ENCODE assay signal across 29 cellular contexts in genomic region chr1:181607524-181607923, GRCh38.
"Had no signal": no experiment of that assay in that cellular context is flagged by ENCODE, and none has a peak within 500 bp of the region (broad histone marks: within the 10 kb centered on the region; RNA-seq: fewer than 3 reads in every experiment).

No MANE protein-coding gene starts in this region.

- H3K4me1 ChIP-seq: stomach, suprapubic skin, testis, tibial artery, tibial nerve, transverse colon, upper lobe of right lung, uterus, vagina had no signal

- H3K36me3 Mint-ChIP-seq: stimulated activated effector memory CD8-positive, alpha-beta T cell treated with anti-CD3 and anti-CD28 coated beads, Interleukin-12 subunit alpha, Interleukin-12 subunit beta, amount 100 ng/mL, for 72 hours; stimulated activated memory B cell treated with anti-CD40 and anti-IgM and Interleukin-4, amounts not matched to agents 10 μg/mL and 1 μg/mL and 100 μg/mL, for 72 hours; stimulated activated naive B cell treated with anti-CD40 and anti-IgM and Interleukin-4, amounts not matched to agents 10 μg/mL and 1 μg/mL and 100 μg/mL, for 72 hours; type B pancreatic cell had no signal

- H3K27ac Mint-ChIP-seq: stimulated activated effector memory CD8-positive, alpha-beta T cell treated with anti-CD3 and anti-CD28 coated beads, Interleukin-12 subunit alpha, Interleukin-12 subunit beta, amount 100 ng/mL, for 72 hours; stimulated activated memory B cell treated with anti-CD40 and anti-IgM and Interleukin-4, amounts not matched to agents 10 μg/mL and 1 μg/mL and 100 μg/mL, for 72 hours; stimulated activated naive B cell treated with anti-CD40 and anti-IgM and Interleukin-4, amounts not matched to agents 10 μg/mL and 1 μg/mL and 100 μg/mL, for 72 hours; stimulated activated naive CD8-positive, alpha-beta T cell treated with anti-CD3 and anti-CD28 coated beads, Interleukin-15, amount 100 ng/mL, for 72 hours; stimulated activated naive CD8-positive, alpha-beta T cell treated with anti-CD3 and anti-CD28 coated beads, Interleukin-15, Interleukin-2, amounts not matched to agents 100 ng/mL and 50 ng/mL, for 24 hours; type B pancreatic cell had no signal

- FAIRE-seq: urothelium cell line had no signal

- ATAC-seq: stimulated activated effector memory CD8-positive, alpha-beta T cell treated with anti-CD3 and anti-CD28 coated beads, Interleukin-12 subunit alpha, Interleukin-12 subunit beta, amount 100 ng/mL, for 72 hours; stimulated activated memory B cell treated with anti-CD40 and anti-IgM and Interleukin-4, amounts not matched to agents 10 μg/mL and 1 μg/mL and 100 μg/mL, for 72 hours; stimulated activated naive B cell treated with anti-CD40 and anti-IgM and Interleukin-4, amounts not matched to agents 10 μg/mL and 1 μg/mL and 100 μg/mL, for 72 hours; stimulated activated naive CD8-positive, alpha-beta T cell treated with anti-CD3 and anti-CD28 coated beads, Interleukin-15, amount 100 ng/mL, for 72 hours; stimulated activated naive CD8-positive, alpha-beta T cell treated with anti-CD3 and anti-CD28 coated beads, Interleukin-15, Interleukin-2, amounts not matched to agents 100 U/mL and 50 U/mL, for 24 hours; upper lobe of right lung had no signal

- H3K4me1 Mint-ChIP-seq: stimulated activated effector memory CD8-positive, alpha-beta T cell treated with anti-CD3 and anti-CD28 coated beads, Interleukin-12 subunit alpha, Interleukin-12 subunit beta, amount 100 ng/mL, for 72 hours; stimulated activated memory B cell treated with anti-CD40 and anti-IgM and Interleukin-4, amounts not matched to agents 10 μg/mL and 1 μg/mL and 100 μg/mL, for 72 hours; stimulated activated naive B cell treated with anti-CD40 and anti-IgM and Interleukin-4, amounts not matched to agents 10 μg/mL and 1 μg/mL and 100 μg/mL, for 72 hours; stimulated activated naive CD8-positive, alpha-beta T cell treated with anti-CD3 and anti-CD28 coated beads, Interleukin-15, amount 100 ng/mL, for 72 hours had no signal

- H3K9me3 Mint-ChIP-seq: stimulated activated naive CD8-positive, alpha-beta T cell treated with anti-CD3 and anti-CD28 coated beads, Interleukin-15, Interleukin-2, amounts not matched to agents 100 ng/mL and 50 ng/mL, for 24 hours; type B pancreatic cell had no signal

- H3K36me3 ChIP-seq: stomach, suprapubic skin, thoracic aorta, thyroid gland, tibial artery, tibial nerve, transverse colon, upper lobe of left lung, upper lobe of right lung, uterus, vagina had no signal

- DNase-seq: stimulated activated CD4-positive, alpha-beta T cell treated with anti-CD3 and anti-CD28 coated beads, Interleukin-2, amount 100 ng/mL, for 48 hours; stimulated activated CD4-positive, alpha-beta T cell treated with anti-CD3 and anti-CD28 coated beads, Interleukin-4, amount 100 ng/mL, for 1 hour; stimulated activated CD4-positive, alpha-beta T cell treated with anti-CD3 and anti-CD28 coated beads, Interleukin-4, amount 100 ng/mL, for 24 hours; stimulated activated CD4-positive, alpha-beta T cell treated with anti-CD3 and anti-CD28 coated beads, Interleukin-4, amount 100 ng/mL, for 4 hours; stimulated activated CD8-positive, alpha-beta memory T cell treated with anti-CD3 and anti-CD28 coated beads, Interleukin-4, amount 100 ng/mL, for 48 hours; stimulated activated naive B cell treated with anti-CD40 and anti-IgM and Interleukin-4, amounts not matched to agents 10 μg/mL and 1 μg/mL and 100 μg/mL, for 72 hours; stimulated activated naive CD4-positive, alpha-beta T cell; stimulated activated naive CD4-positive, alpha-beta T cell treated with Interleukin-2 at 50 U/mL for 16 hours; stimulated activated naive CD8-positive, alpha-beta T cell treated with anti-CD3 and anti-CD28 coated beads, Interleukin-15, amount 100 ng/mL, for 72 hours; stimulated activated naive CD8-positive, alpha-beta T cell treated with anti-CD3 and anti-CD28 coated beads, Interleukin-15, Interleukin-2, amounts not matched to agents 100 U/mL and 50 U/mL, for 24 hours; stomach; substantia nigra; testis; thyroid gland; tibial artery; transverse colon; trophoblast cell; upper lobe of left lung; upper lobe of right lung; uterus had no signal

- H3K9me3 ChIP-seq: stomach, suprapubic skin, testis, thoracic aorta, thyroid gland, tibial artery, transverse colon, upper lobe of left lung, upper lobe of right lung, uterus, vagina had no signal

- H3K4me3 ChIP-seq: stomach, suprapubic skin, testis, thoracic aorta, thyroid gland, tibial artery, tibial nerve, transverse colon, upper lobe of left lung, upper lobe of right lung, uterus, vagina had no signal

- H3K4me3 Mint-ChIP-seq: stimulated activated effector memory CD8-positive, alpha-beta T cell treated with anti-CD3 and anti-CD28 coated beads, Interleukin-12 subunit alpha, Interleukin-12 subunit beta, amount 100 ng/mL, for 72 hours; stimulated activated memory B cell treated with anti-CD40 and anti-IgM and Interleukin-4, amounts not matched to agents 10 μg/mL and 1 μg/mL and 100 μg/mL, for 72 hours; stimulated activated naive B cell treated with anti-CD40 and anti-IgM and Interleukin-4, amounts not matched to agents 10 μg/mL and 1 μg/mL and 100 μg/mL, for 72 hours; stimulated activated naive CD8-positive, alpha-beta T cell treated with anti-CD3 and anti-CD28 coated beads, Interleukin-15, amount 100 ng/mL, for 72 hours; stimulated activated naive CD8-positive, alpha-beta T cell treated with anti-CD3 and anti-CD28 coated beads, Interleukin-15, Interleukin-2, amounts not matched to agents 100 ng/mL and 50 ng/mL, for 24 hours; type B pancreatic cell had no signal

- H3K27ac ChIP-seq: stomach, suprapubic skin, testis, thoracic aorta, thyroid gland, tibial artery, tibial nerve, transverse colon, upper lobe of left lung, upper lobe of right lung, uterus, vagina had no signal

- H3K27me3 ChIP-seq: stomach, testis, thyroid gland, tibial artery, tibial nerve, transverse colon, upper lobe of left lung, upper lobe of right lung, uterus, vagina had no signal
